ENCODE assay signal across 15 cellular contexts in genomic region chr13:36288794-36289391, GRCh38. TPM values are rescaled to one million over a fixed set of nuclear protein-coding genes. Genes with fewer than 3 reads are reported as not detected.
"Had no signal": no experiment of that assay in that cellular context is flagged by ENCODE, and none has a peak within 500 bp of the region (broad histone marks: within the 10 kb centered on the region; RNA-seq: fewer than 3 reads in every experiment).

No MANE protein-coding gene starts in this region.

- ATAC-seq: activated T-cell treated with anti-CD3 and anti-CD28 coated beads, Interleukin-2, amount 50 U/mL, for 4 hours; effector memory CD8-positive, alpha-beta T cell; naive thymus-derived CD4-positive, alpha-beta T cell; right cardiac atrium; stimulated activated effector memory CD8-positive, alpha-beta T cell treated with anti-CD3 and anti-CD28 coated beads, Interleukin-12 subunit alpha, Interleukin-12 subunit beta, amount 100 ng/mL, for 72 hours had no signal

- H3K27me3 ChIP-seq: thyroid gland, uterus had no signal

- H3K9me3 ChIP-seq: thyroid gland, uterus had no signal

- H3K4me3 ChIP-seq: smooth muscle cell, thyroid gland, uterus had no signal

- H3K4me1 ChIP-seq: thyroid gland, uterus had no signal

- H3K27ac ChIP-seq: thyroid gland, uterus had no signal

- H3K4me2 ChIP-seq: smooth muscle cell had no signal

- DNase-seq: activated CD4-positive, alpha-beta memory T cell treated with anti-CD3 and anti-CD28 coated beads for 36 hours; activated CD4-positive, CD25-positive, alpha-beta regulatory T cell treated with anti-CD3 and anti-CD28 coated beads, Interleukin-2, amount 50 U/mL, for 72 hours; activated gamma-delta T cell; activated T-cell treated with anti-CD3 and anti-CD28 coated beads, Interleukin-2, amount 50 U/mL, for 4 hours; amygdala; cerebellar nuclear complex; effector memory CD8-positive, alpha-beta T cell; glutamatergic neuron; naive thymus-derived CD4-positive, alpha-beta T cell; right cardiac atrium; thyroid gland; uterus had no signal

- H3K36me3 ChIP-seq: thyroid gland, uterus had no signal

RNA-seq across cellular contexts. Expression of gene CCDC169, which starts 8.7 kb away (rescaled TPM):
- total RNA-seq: mononuclear cell had no signal
- polyA plus RNA-seq: naive thymus-derived CD4-positive, alpha-beta T cell had no signal
